In the genomic region with DNA sequence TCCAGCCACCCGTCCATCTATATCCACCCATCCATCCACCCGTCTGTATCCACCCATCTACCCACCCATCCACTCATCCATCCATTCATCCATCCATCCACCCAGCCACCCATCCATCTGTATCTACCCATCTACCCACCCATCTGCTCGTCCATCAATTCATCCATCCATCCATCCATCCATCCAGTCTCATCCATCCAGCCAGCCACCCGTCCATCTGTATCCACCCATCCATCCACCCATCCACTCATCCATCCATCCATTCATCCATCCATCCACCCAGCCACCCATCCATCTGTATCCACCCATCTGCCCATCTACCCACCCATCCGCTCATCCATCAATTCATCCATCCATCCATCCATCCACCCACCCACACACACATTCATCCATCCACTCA, we compare ENCODE assay signal across 7 cellular contexts.
"Had no signal": no experiment of that assay in that cellular context is flagged by ENCODE, and none has a peak within 500 bp of the region (broad histone marks: within the 10 kb centered on the region; RNA-seq: fewer than 3 reads in every experiment).

No MANE protein-coding gene starts in this region.

- H3K4me3 ChIP-seq: GM23338 had no signal

- FAIRE-seq: H1, H54 had no signal

- DNase-seq: H9, HCEC 1CT, HFFc6, KBM-7 had no signal

- ATAC-seq: GM23338 had no signal
